Comparison of ENCODE assay signal across 7 cellular contexts in the genomic region with DNA sequence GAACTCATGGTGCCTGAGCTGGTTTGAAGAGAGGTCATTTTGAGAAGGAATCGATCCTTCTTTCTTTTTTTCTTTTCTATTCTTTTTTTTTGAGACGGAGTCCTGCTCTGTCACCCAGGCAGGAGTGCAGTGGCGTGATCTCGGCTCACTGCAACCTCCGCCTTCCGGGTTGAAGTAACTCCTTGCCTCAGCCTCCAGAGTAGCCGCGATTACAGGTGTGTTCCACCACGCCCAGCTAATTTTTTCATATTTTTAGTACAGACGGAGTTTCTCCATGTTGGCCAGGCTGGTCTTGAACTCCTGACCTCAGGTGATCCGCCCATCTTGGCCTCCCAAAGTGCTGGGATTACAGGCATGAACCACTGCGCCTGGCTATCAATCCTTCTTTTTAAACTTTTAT. TPM values are rescaled to one million over a fixed set of nuclear protein-coding genes. Genes with fewer than 3 reads are reported as not detected.
DNase-seq lines count a peak whose midpoint lies in the region; ATAC-seq and TF ChIP-seq lines count a peak whose summit lies in the region.
"Not testable (repeated sequence)": the region's sequence is repeated elsewhere in the genome, so short reads cannot be mapped to it uniquely, and the experiment has no call there.

No MANE protein-coding gene starts in this region.

- peak overlapping the region; percentile 51 for H3K4me2 ChIP-seq in OCI-LY1 (ENCODE audit: low read length)
- not testable (repeated sequence) for H3K4me2 ChIP-seq in neural progenitor cell

- H3K27ac Mint-ChIP-seq in CD8-positive, alpha-beta memory T cell: peak overlapping the region; percentile 71 to 99 (median 96)
- H3K27ac Mint-ChIP-seq in activated CD4-positive, alpha-beta T cell treated with anti-CD3 and anti-CD28 coated beads for 36 hours: peak overlapping the region; percentile 45
- peak overlapping the region; percentile 68 for H3K27ac Mint-ChIP-seq in activated T-cell treated with anti-CD3 and anti-CD28 coated beads, Interleukin-2, amount 50 U/mL, for 72 hours
- peak overlapping the region; percentile 92 for H3K27ac Mint-ChIP-seq in activated naive CD8-positive, alpha-beta T cell treated with anti-CD3 and anti-CD28 coated beads, Interleukin-2, amount 50 U/mL, for 24 hours
- H3K27ac Mint-ChIP-seq in neural progenitor cell: peak overlapping the region; percentile 96

- H3K27me3 ChIP-seq in CD8-positive, alpha-beta memory T cell (ENCODE audit: insufficient read depth, low read length, poor library complexity, severe bottlenecking); esophagus muscularis mucosa; neural progenitor cell: not testable (repeated sequence)
- H3K27me3 ChIP-seq in OCI-LY1 (ENCODE audit: insufficient read depth, low read length): peaks cover 11% of the 10 kb centered on the region; the same call in 1 of the 2 replicates

- POLR2A ChIA-PET in CD8-positive, alpha-beta memory T cell (lab: Charles Lee): not testable (repeated sequence)
- POLR2A ChIA-PET in activated CD4-positive, alpha-beta T cell treated with anti-CD3 and anti-CD28 coated beads for 36 hours (lab: Charles Lee): interaction anchor here (0.6 kb wide), 1 partner anchor 75 kb away, joined by 3 read pairs; no protein-coding TSS in a partner anchor

- CTCF ChIA-PET in CD8-positive, alpha-beta memory T cell (lab: Charles Lee): interaction anchor here (1.0 to 4.5 kb wide), 3 partner anchors 18 to 44 kb away, joined by 3 to 23 read pairs (median 4); a partner anchor contains a TSS
- CTCF ChIA-PET in activated CD4-positive, alpha-beta T cell treated with anti-CD3 and anti-CD28 coated beads for 36 hours (lab: Charles Lee): interaction anchor here (0.6 to 2.8 kb wide), 3 partner anchors 42 to 59 kb away, joined by 3 to 5 read pairs (median 5); a partner anchor contains a TSS

- not testable (repeated sequence) for H3K9ac ChIP-seq in OCI-LY1 (ENCODE audit: low read length); neural progenitor cell

- H3K9me3 ChIP-seq in CD8-positive, alpha-beta memory T cell (ENCODE audit: low read length); OCI-LY1 (ENCODE audit: low read length); esophagus muscularis mucosa; neural progenitor cell (ENCODE audit: low read depth): not testable (repeated sequence)

- H3K27me3 Mint-ChIP-seq in CD8-positive, alpha-beta memory T cell; activated CD4-positive, alpha-beta T cell treated with anti-CD3 and anti-CD28 coated beads for 36 hours; activated naive CD8-positive, alpha-beta T cell treated with anti-CD3 and anti-CD28 coated beads, Interleukin-2, amount 50 U/mL, for 24 hours; neural progenitor cell (ENCODE audit: insufficient read depth, low read depth): not testable (repeated sequence)
- peaks cover 22% of the 10 kb centered on the region for H3K27me3 Mint-ChIP-seq in activated T-cell treated with anti-CD3 and anti-CD28 coated beads, Interleukin-2, amount 50 U/mL, for 72 hours (ENCODE audit: low read depth)

- peak overlapping the region; percentile 15 for H3K4me3 ChIP-seq in CD8-positive, alpha-beta memory T cell (ENCODE audit: low read length)
- not testable (repeated sequence) for H3K4me3 ChIP-seq in OCI-LY1 (ENCODE audit: low read depth, low read length, poor library complexity, severe bottlenecking); esophagus muscularis mucosa; neural progenitor cell

- H3K9me3 Mint-ChIP-seq in CD8-positive, alpha-beta memory T cell; activated CD4-positive, alpha-beta T cell treated with anti-CD3 and anti-CD28 coated beads for 36 hours (ENCODE audit: low read depth); activated naive CD8-positive, alpha-beta T cell treated with anti-CD3 and anti-CD28 coated beads, Interleukin-2, amount 50 U/mL, for 24 hours; neural progenitor cell: not testable (repeated sequence)
- H3K9me3 Mint-ChIP-seq in activated T-cell treated with anti-CD3 and anti-CD28 coated beads, Interleukin-2, amount 50 U/mL, for 72 hours: peaks cover 9 to 17% of the 10 kb centered on the region in 2 donors

- not testable (repeated sequence) for ATAC-seq in activated CD4-positive, alpha-beta T cell treated with anti-CD3 and anti-CD28 coated beads for 36 hours; activated T-cell treated with anti-CD3 and anti-CD28 coated beads, Interleukin-2, amount 50 U/mL, for 72 hours (replicated peaks in 1 of 2); activated naive CD8-positive, alpha-beta T cell treated with anti-CD3 and anti-CD28 coated beads, Interleukin-2, amount 50 U/mL, for 24 hours

- not testable (repeated sequence) for H4K20me1 ChIP-seq in OCI-LY1 (ENCODE audit: insufficient read depth, low read length); neural progenitor cell (ENCODE audit: low read depth)

- peak overlapping the region; percentile 38 to 87 (median 75) for H3K4me3 Mint-ChIP-seq in CD8-positive, alpha-beta memory T cell
- H3K4me3 Mint-ChIP-seq in activated CD4-positive, alpha-beta T cell treated with anti-CD3 and anti-CD28 coated beads for 36 hours; neural progenitor cell: not testable (repeated sequence)
- H3K4me3 Mint-ChIP-seq in activated T-cell treated with anti-CD3 and anti-CD28 coated beads, Interleukin-2, amount 50 U/mL, for 72 hours: peak overlapping the region; percentile 73 to 76
- peak overlapping the region; percentile 49 for H3K4me3 Mint-ChIP-seq in activated naive CD8-positive, alpha-beta T cell treated with anti-CD3 and anti-CD28 coated beads, Interleukin-2, amount 50 U/mL, for 24 hours

- H3K4me1 Mint-ChIP-seq in CD8-positive, alpha-beta memory T cell: peaks cover 62 to 77% (median 62%) of the 10 kb centered on the region in 3 donors
- H3K4me1 Mint-ChIP-seq in activated CD4-positive, alpha-beta T cell treated with anti-CD3 and anti-CD28 coated beads for 36 hours: peaks cover 54% of the 10 kb centered on the region
- H3K4me1 Mint-ChIP-seq in activated T-cell treated with anti-CD3 and anti-CD28 coated beads, Interleukin-2, amount 50 U/mL, for 72 hours (ENCODE audit: low read depth): peaks cover 77% of the 10 kb centered on the region
- H3K4me1 Mint-ChIP-seq in activated naive CD8-positive, alpha-beta T cell treated with anti-CD3 and anti-CD28 coated beads, Interleukin-2, amount 50 U/mL, for 24 hours: peaks cover 71% of the 10 kb centered on the region
- peaks cover 56% of the 10 kb centered on the region for H3K4me1 Mint-ChIP-seq in neural progenitor cell

- WGBS in esophagus muscularis mucosa: 95% methylated on average over 12 of the region's 12 CpGs

- H3K36me3 ChIP-seq in CD8-positive, alpha-beta memory T cell (ENCODE audit: insufficient read depth, low read length); OCI-LY1 (ENCODE audit: insufficient read depth, low read length); esophagus muscularis mucosa; neural progenitor cell: not testable (repeated sequence)

- TF ChIP-seq CTCF in OCI-LY1 (IDR thresholded peaks at IDR 0.05; ENCODE audit: low read length); esophagus muscularis mucosa (IDR thresholded peaks at IDR 0.05); neural progenitor cell (IDR thresholded peaks at IDR 0.05): not testable (repeated sequence)

- H2AFZ ChIP-seq in OCI-LY1 (ENCODE audit: low read length); neural progenitor cell (replicated peaks): not testable (repeated sequence)

- H3F3A ChIP-seq in OCI-LY1 (ENCODE audit: insufficient read depth, low read length); neural progenitor cell (ENCODE audit: low read depth): not testable (repeated sequence)

- not testable (repeated sequence) for H3K36me3 Mint-ChIP-seq in CD8-positive, alpha-beta memory T cell; activated CD4-positive, alpha-beta T cell treated with anti-CD3 and anti-CD28 coated beads for 36 hours (ENCODE audit: low read depth); activated naive CD8-positive, alpha-beta T cell treated with anti-CD3 and anti-CD28 coated beads, Interleukin-2, amount 50 U/mL, for 24 hours (ENCODE audit: low read depth); neural progenitor cell
- H3K36me3 Mint-ChIP-seq in activated T-cell treated with anti-CD3 and anti-CD28 coated beads, Interleukin-2, amount 50 U/mL, for 72 hours (ENCODE audit: insufficient read depth in 2 of 2): peaks cover 4 to 13% of the 10 kb centered on the region in 2 donors

- intact Hi-C loops in activated CD4-positive, alpha-beta T cell treated with anti-CD3 and anti-CD28 coated beads for 36 hours (cut with DNase I, micrococcal nuclease): loop anchor here (2.0 to 5.0 kb wide), 3 partner anchors 58 to 205 kb away; no protein-coding TSS in a partner anchor
- intact Hi-C loops in esophagus muscularis mucosa (cut with DNase I): not testable (repeated sequence)

- TF ChIP-seq EP300 in esophagus muscularis mucosa (IDR thresholded peaks at IDR 0.05): not testable (repeated sequence)

- peaks cover 55% of the 10 kb centered on the region for H3K4me1 ChIP-seq in CD8-positive, alpha-beta memory T cell (ENCODE audit: insufficient read depth, low read length)
- H3K4me1 ChIP-seq in OCI-LY1 (ENCODE audit: insufficient read depth, low read length, severe bottlenecking): peaks cover 20% of the 10 kb centered on the region
- peaks cover 0 to 38% (median 32%) of the 10 kb centered on the region in 4 donors for H3K4me1 ChIP-seq in esophagus muscularis mucosa
- H3K4me1 ChIP-seq in neural progenitor cell: peaks cover 31% of the 10 kb centered on the region

- peak overlapping the region; percentile 53 for H3K27ac ChIP-seq in CD8-positive, alpha-beta memory T cell (ENCODE audit: low read depth, low read length)
- H3K27ac ChIP-seq in OCI-LY1 (ENCODE audit: low read depth, low read length, poor library complexity, severe bottlenecking); neural progenitor cell: not testable (repeated sequence)
- H3K27ac ChIP-seq in esophagus muscularis mucosa (replicated peaks in 1 of 4): peak overlapping the region in 3 of 4 donors; percentile 20 to 28 (median 26)

- not testable (repeated sequence) for H3K9me2 ChIP-seq in OCI-LY1 (ENCODE audit: low read depth, low read length)

- not testable (repeated sequence) for TF ChIP-seq POLR2A in esophagus muscularis mucosa (IDR thresholded peaks at IDR 0.05; ENCODE audit: low read depth)

- not testable (repeated sequence) for H3K79me2 ChIP-seq in OCI-LY1 (ENCODE audit: insufficient read depth, low read length); neural progenitor cell (ENCODE audit: low read depth)

- DNase-seq in CD8-positive, alpha-beta memory T cell; activated CD4-positive, alpha-beta T cell treated with anti-CD3 and anti-CD28 coated beads for 36 hours; activated T-cell treated with anti-CD3 and anti-CD28 coated beads, Interleukin-2, amount 50 U/mL, for 72 hours; activated naive CD8-positive, alpha-beta T cell treated with anti-CD3 and anti-CD28 coated beads, Interleukin-2, amount 50 U/mL, for 24 hours; esophagus muscularis mucosa (ENCODE audit: extremely low spot score); neural progenitor cell (ENCODE audit: low spot score): not testable (repeated sequence)

RNA-seq across cellular contexts. Expression of a gene that starts 43.1 kb away (rescaled TPM):
- total RNA-seq in CD8-positive, alpha-beta memory T cell: 1 to 10 TPM; 1.4 to 2.6 TPM
- 8.9 TPM for polyA plus RNA-seq in CD8-positive, alpha-beta memory T cell
- total RNA-seq in activated CD4-positive, alpha-beta T cell treated with anti-CD3 and anti-CD28 coated beads for 36 hours: 1 to 10 TPM; 1.6 to 1.8 TPM
- total RNA-seq in activated T-cell treated with anti-CD3 and anti-CD28 coated beads, Interleukin-2, amount 50 U/mL, for 72 hours: 10 to 100 TPM in 1 of 2 donors, 1 to 10 TPM in 1; 5.8 to 16.6 TPM
- total RNA-seq in esophagus muscularis mucosa: 10 to 100 TPM; 22.4 to 58.6 (median 32.2) TPM
- 3.6 and 7.9 TPM in 2 replicates for total RNA-seq in neural progenitor cell (ENCODE audit: low replicate concordance)

Comparison
In these comparisons a context has a peak if more than half of its experiments do, and no peak if none do; other contexts are left out.
1. H3K27ac Mint-ChIP-seq: peak in every context shown above with its lines; median percentile 96 in CD8-positive, alpha-beta memory T cell; 96 in neural progenitor cell; 92 in activated naive CD8-positive, alpha-beta T cell treated with anti-CD3 and anti-CD28 coated beads, Interleukin-2, amount 50 U/mL, for 24 hours; 68 in activated T-cell treated with anti-CD3 and anti-CD28 coated beads, Interleukin-2, amount 50 U/mL, for 72 hours; 45 in activated CD4-positive, alpha-beta T cell treated with anti-CD3 and anti-CD28 coated beads for 36 hours.